8 cellular contexts compared by ENCODE assay signal in genomic region chr3:28667646-28668376, GRCh38.
DNase-seq lines count a peak whose midpoint lies in the region; ATAC-seq, FAIRE-seq and TF ChIP-seq lines count a peak whose summit lies in the region.

No MANE protein-coding gene starts in this region.

- H4K20me1 ChIP-seq in keratinocyte (ENCODE audit: control insufficient read depth, extremely low read depth, insufficient read depth, low read length) = no peaks in the 10 kb centered on the region

- no peaks in the 10 kb centered on the region for H3K9me3 ChIP-seq in keratinocyte (ENCODE audit: control insufficient read depth, low read depth, low read length)

- H2AFZ ChIP-seq in keratinocyte (ENCODE audit: control insufficient read depth, low read length) = no peak overlapping the region

- H3K4me3 ChIP-seq in keratinocyte (ENCODE audit: control insufficient read depth in 2 of 3, extremely low read depth in 1 of 3, insufficient read depth in 2 of 3, low read depth in 1 of 3, low read length in 3 of 3) = no peak overlapping the region

- no peak overlapping the region for H3K9ac ChIP-seq in keratinocyte (ENCODE audit: control insufficient read depth, extremely low read depth, insufficient read depth, low read length)

- H3K4me2 ChIP-seq in keratinocyte (ENCODE audit: control insufficient read depth, extremely low read depth, insufficient read depth, low read depth, low read length) = no peak overlapping the region

- TF ChIP-seq POLR2A in GM12891 (IDR thresholded peaks at IDR 0.05; ENCODE audit: low read depth, low read length) = no peak

- dilution Hi-C loops in keratinocyte (cut with MboI; ENCODE audit: extremely low pct_ligation_motif_present, low sequenced_read_pairs) = no loop called here

- no peaks in the 10 kb centered on the region for H3K9me1 ChIP-seq in keratinocyte (ENCODE audit: control insufficient read depth, extremely low read depth, insufficient read depth, low read length)

- ATAC-seq in HG02642 (IDR thresholded peaks at IDR 0.05; ENCODE audit: poor library complexity, unreplicated experiment) = peak; percentile 97

- peak; percentile 88 for FAIRE-seq in GM12891 (lab: Jason Lieb, UNC)
- FAIRE-seq in keratinocyte (lab: Jason Lieb, UNC) = peak; percentile 87

- TF ChIP-seq CTCF in 22Rv1 (IDR thresholded peaks at IDR 0.05) (peak; percentile 86), keratinocyte (optimal IDR thresholded peaks at IDR 0.05 in 1 of 3, IDR thresholded peaks at IDR 0.05 in 1 of 3, conservative IDR thresholded peaks at IDR 0.05 in 1 of 3; ENCODE audit: extremely low read depth in 1 of 3, insufficient read depth in 2 of 3, low read length in 3 of 3) (peak; percentile 78 to 83 (median 81))

- H3K79me2 ChIP-seq in keratinocyte (ENCODE audit: control insufficient read depth, insufficient read depth, low read length) = no peaks in the 10 kb centered on the region

- peak; percentile 7 for DNase-seq in GM12891 (ENCODE audit: insufficient read length, low spot score)
- DNase-seq in MV-4-11 (lab: John Stamatoyannopoulos, UW) = peak; percentile 0
- peak; percentile 60 for DNase-seq in SW480 (ENCODE audit: low spot score)
- DNase-seq in brain pericyte (ENCODE audit: low read depth, low spot score) = peak; percentile 32
- peak; percentile 1 for DNase-seq in keratinocyte (ENCODE audit: low read depth, low spot score)
- DNase-seq in stimulated activated CD4-positive, alpha-beta T cell treated with anti-CD3 and anti-CD28 coated beads, Interleukin-2, amount 100 ng/mL, for 24 hours = peak; percentile 46 to 59

- no peaks in the 10 kb centered on the region for H3K27me3 ChIP-seq in keratinocyte (ENCODE audit: control insufficient read depth, extremely low read depth, insufficient read depth, low read length)

- no peaks in the 10 kb centered on the region for H3K4me1 ChIP-seq in keratinocyte (ENCODE audit: control insufficient read depth, extremely low read depth, insufficient read depth, low read length)

- no peak overlapping the region for H3K27ac ChIP-seq in 22Rv1
- no peak overlapping the region for H3K27ac ChIP-seq in keratinocyte (ENCODE audit: control insufficient read depth, insufficient read depth, low read length)

- H3K36me3 ChIP-seq in keratinocyte (ENCODE audit: control insufficient read depth in 2 of 2, extremely low read depth in 1 of 2, insufficient read depth in 2 of 2, low read length in 2 of 2) = no peaks in the 10 kb centered on the region

TF ChIP-seq in GM12891, 5 proteins besides CTCF, POLR2A, EP300 and RAD21:
- TF ChIP-seq POLR2AphosphoS5 (IDR thresholded peaks at IDR 0.05; ENCODE audit: low read depth, low read length) (no peak), POU2F2 (IDR thresholded peaks at IDR 0.05; ENCODE audit: low read depth, low read length) (no peak), TAF1 (IDR thresholded peaks at IDR 0.05; ENCODE audit: low read depth, low read length) (no peak), SPI1 (IDR thresholded peaks at IDR 0.05; ENCODE audit: low read depth, low read length) (no peak), PAX5 (IDR thresholded peaks at IDR 0.05; ENCODE audit: insufficient read depth, low read length, severe bottlenecking) (no peak)

Comparison
In these comparisons a context has a peak if more than half of its experiments do, and no peak if none do; other contexts are left out.
1. DNase-seq: peak in every context shown above with its lines; median percentile 60 in SW480; 52 in stimulated activated CD4-positive, alpha-beta T cell treated with anti-CD3 and anti-CD28 coated beads, Interleukin-2, amount 100 ng/mL, for 24 hours; 32 in brain pericyte; 7 in GM12891; 1 in keratinocyte; 0 in MV-4-11.